In genomic region chr4:340011-340410, GRCh38 we compare ENCODE assay signal across 13 cellular contexts. TPM values are rescaled to one million over a fixed set of nuclear protein-coding genes. Genes with fewer than 3 reads are reported as not detected.
DNase-seq lines count a peak whose midpoint lies in the region; ATAC-seq and TF ChIP-seq lines count a peak whose summit lies in the region.
"Had no signal": no experiment of that assay in that cellular context is flagged by ENCODE, and none has a peak within 500 bp of the region (broad histone marks: within the 10 kb centered on the region; RNA-seq: fewer than 3 reads in every experiment).

No MANE protein-coding gene starts in this region.

- H4K8ac ChIP-seq in H9 (replicated peaks; ENCODE audit: insufficient read length, low read depth, low read length): no peak overlapping the region

- intact Hi-C loops in CD4-positive, alpha-beta T cell (cut with DNase I, micrococcal nuclease): no loop called here
- intact Hi-C loops in naive thymus-derived CD4-positive, alpha-beta T cell (cut with micrococcal nuclease): no loop called here

- POLR2A ChIA-PET in CD4-positive, alpha-beta T cell (lab: Charles Lee): interaction anchor here (2.2 kb wide), 1 partner anchor 133 kb away, joined by 7 read pairs; no protein-coding TSS in a partner anchor
- POLR2A ChIA-PET in naive thymus-derived CD4-positive, alpha-beta T cell (lab: Charles Lee): interaction anchor here (0.7 to 1.3 kb wide), 2 partner anchors 8 to 215 kb away, joined by 3 to 4 read pairs; partner anchors contain the start of gene ZNF718

- no peak overlapping the region for H3K56ac ChIP-seq in H9 (ENCODE audit: insufficient read length, low read depth, low read length)

- no peak overlapping the region for H3K14ac ChIP-seq in H9 (ENCODE audit: insufficient read depth, low read length)

- peaks cover 51% of the 10 kb centered on the region for H3K9me3 ChIP-seq in CD4-positive, alpha-beta T cell (ENCODE audit: control insufficient read depth, low read length)
- no peaks in the 10 kb centered on the region for H3K9me3 ChIP-seq in H9 (ENCODE audit: control insufficient read depth, low read depth, low read length)
- peaks cover 0 to 52% (median 23%) of the 10 kb centered on the region in 3 experiments for H3K9me3 ChIP-seq in naive thymus-derived CD4-positive, alpha-beta T cell (ENCODE audit: control insufficient read depth in 2 of 3, low read length in 3 of 3)
- no peaks in the 10 kb centered on the region for H3K9me3 ChIP-seq in MM.1S (replicated peaks; ENCODE audit: insufficient read depth, low read length)

- H2AFZ ChIP-seq in H9 (ENCODE audit: low read length): no peak overlapping the region
- no peak overlapping the region for H2AFZ ChIP-seq in MM.1S (ENCODE audit: low read length)

- no peak overlapping the region for H4K5ac ChIP-seq in H9 (ENCODE audit: insufficient read length, low read depth, low read length)

- H3K4me2 ChIP-seq in H9 (ENCODE audit: insufficient read depth, insufficient read length, low read length) (no peak overlapping the region), MM.1S (ENCODE audit: low read depth, low read length) (no peak overlapping the region)

- H2BK15ac ChIP-seq in H9 (ENCODE audit: low read depth, low read length): no peak overlapping the region

- H3K36me3 Mint-ChIP-seq in CD4-positive, alpha-beta T cell (ENCODE audit: low read depth): peaks cover 89% of the 10 kb centered on the region
- peaks cover 42 to 63% (median 59%) of the 10 kb centered on the region in 3 experiments for H3K36me3 Mint-ChIP-seq in H9 (ENCODE audit: insufficient read depth in 1 of 3, low read depth in 3 of 3)
- H3K36me3 Mint-ChIP-seq in brain: peaks cover 79% of the 10 kb centered on the region
- H3K36me3 Mint-ChIP-seq in naive thymus-derived CD4-positive, alpha-beta T cell: peaks cover 16 to 74% (median 68%) of the 10 kb centered on the region in 5 donors

- H3T11ph ChIP-seq in H9 (ENCODE audit: low read length): no peak overlapping the region

- no peak overlapping the region for H3K27ac ChIP-seq in CD4-positive, alpha-beta T cell (ENCODE audit: low read depth, low read length)
- H3K27ac ChIP-seq in H9 (ENCODE audit: insufficient read length, low read depth, low read length) (no peak overlapping the region), MM.1S (ENCODE audit: low read length) (no peak overlapping the region)
- H3K27ac ChIP-seq in naive thymus-derived CD4-positive, alpha-beta T cell (ENCODE audit: low read depth, low read length): no peak overlapping the region
- H3K27ac ChIP-seq: gastroesophageal sphincter, right atrium auricular region, tibial artery had no signal

- no peaks in the 10 kb centered on the region for H3K9me2 ChIP-seq in MM.1S (replicated peaks; ENCODE audit: insufficient read depth, low read length)

- no peak overlapping the region for H2BK20ac ChIP-seq in H9 (ENCODE audit: low read depth, low read length, poor library complexity, severe bottlenecking)

- peak overlapping the region; percentile 94 for H3K4me3 Mint-ChIP-seq in CD4-positive, alpha-beta T cell
- H3K4me3 Mint-ChIP-seq in H9 (peak overlapping the region; percentile 15 to 51; a peak in 4 of 5 replicates), brain (peak overlapping the region; percentile 97 to 100 (median 99))
- H3K4me3 Mint-ChIP-seq in naive thymus-derived CD4-positive, alpha-beta T cell: peak overlapping the region in 9 of 10 donors; percentile 1 to 100 (median 93)

- H3K9ac ChIP-seq in H9 (ENCODE audit: extremely low read depth, insufficient read length, low read length) (no peak overlapping the region), MM.1S (ENCODE audit: low read length) (no peak overlapping the region)

- no peak for TF ChIP-seq CTCF in CD4-positive, alpha-beta T cell (IDR thresholded peaks at IDR 0.05)
- TF ChIP-seq CTCF in H9 (conservative IDR thresholded peaks at IDR 0.05) (peak; percentile 55), brain (conservative IDR thresholded peaks at IDR 0.05) (peak in 1 of 2 experiments; percentile 37), MM.1S (IDR thresholded peaks at IDR 0.05; ENCODE audit: low read length) (no peak)

- H2BK5ac ChIP-seq in H9 (ENCODE audit: insufficient read length, low read length): no peak overlapping the region

- peak overlapping the region; percentile 98 for H3K27ac Mint-ChIP-seq in CD4-positive, alpha-beta T cell
- H3K27ac Mint-ChIP-seq in H9 (no peak overlapping the region), brain (no peak overlapping the region)
- peak overlapping the region in 6 of 9 donors; percentile 8 to 64 (median 34) for H3K27ac Mint-ChIP-seq in naive thymus-derived CD4-positive, alpha-beta T cell

- H4K91ac ChIP-seq in H9 (ENCODE audit: insufficient read length, low read depth, low read length): no peak overlapping the region

- no peak overlapping the region for H3K4me3 ChIP-seq in naive thymus-derived CD4-positive, alpha-beta T cell (ENCODE audit: low read length)
- H3K4me3 ChIP-seq in MM.1S (ENCODE audit: low read length): no peak overlapping the region
- H3K4me3 ChIP-seq: gastroesophageal sphincter, right atrium auricular region had no signal

- H3K9me3 Mint-ChIP-seq in CD4-positive, alpha-beta T cell: peaks cover 22% of the 10 kb centered on the region
- peaks cover 7 to 65% of the 10 kb centered on the region in 2 experiments for H3K9me3 Mint-ChIP-seq in H9
- H3K9me3 Mint-ChIP-seq in brain: peaks cover 61 to 82% (median 73%) of the 10 kb centered on the region in 5 experiments
- peaks cover 10 to 83% (median 61%) of the 10 kb centered on the region in 11 donors for H3K9me3 Mint-ChIP-seq in naive thymus-derived CD4-positive, alpha-beta T cell

- no peak overlapping the region for H3K18ac ChIP-seq in H9 (ENCODE audit: insufficient read length, low read depth, low read length)

- no CpG with 5 or more reads among the region's 4 CpGs for WGBS in H9 (ENCODE audit: extremely low coverage, insufficient read length, low lambda C conversion rate)

- H3K4me1 Mint-ChIP-seq in CD4-positive, alpha-beta T cell (ENCODE audit: low read depth): peaks cover 47% of the 10 kb centered on the region
- peaks cover 14 to 27% of the 10 kb centered on the region in 2 experiments for H3K4me1 Mint-ChIP-seq in H9
- H3K4me1 Mint-ChIP-seq in brain: peaks cover 39% of the 10 kb centered on the region
- H3K4me1 Mint-ChIP-seq in naive thymus-derived CD4-positive, alpha-beta T cell: peaks cover 11 to 47% (median 40%) of the 10 kb centered on the region in 7 donors

- H2BK120ac ChIP-seq in H9 (ENCODE audit: low read depth, low read length, poor library complexity, severe bottlenecking): no peak overlapping the region

- peaks cover 36% of the 10 kb centered on the region for H3K79me2 ChIP-seq in H9 (ENCODE audit: insufficient read depth, low read length)
- no peaks in the 10 kb centered on the region for H3K79me2 ChIP-seq in MM.1S (ENCODE audit: low read length)

- DNase-seq in CD4-positive, alpha-beta T cell: no peak
- no peak for DNase-seq in H9
- DNase-seq in naive thymus-derived CD4-positive, alpha-beta T cell: no peak
- DNase-seq in MM.1S: no peak
- DNase-seq in NCI-H446 treated with DMSO at 0.1 percent for 48 hours (lab: John Stamatoyannopoulos, UW): no peak
- DNase-seq: activated CD8-positive, alpha-beta memory T cell treated with anti-CD3 and anti-CD28 coated beads, Interleukin-2, amount 50 U/mL, for 4 hours; NCI-H1694 treated with DMSO at 0.1 percent for 48 hours; tibial artery had no signal

- H3K36me3 ChIP-seq in naive thymus-derived CD4-positive, alpha-beta T cell (ENCODE audit: control insufficient read depth in 2 of 3, insufficient read depth in 3 of 3, low read length in 3 of 3): peaks cover 7 to 46% (median 7%) of the 10 kb centered on the region in 3 experiments
- H3K36me3 ChIP-seq in MM.1S (replicated peaks; ENCODE audit: insufficient read depth, low read length): no peaks in the 10 kb centered on the region

- no peaks in the 10 kb centered on the region for H3K27me3 Mint-ChIP-seq in CD4-positive, alpha-beta T cell
- peaks cover 3% of the 10 kb centered on the region for H3K27me3 Mint-ChIP-seq in H9 (ENCODE audit: low read depth)
- peaks cover 21% of the 10 kb centered on the region for H3K27me3 Mint-ChIP-seq in brain
- H3K27me3 Mint-ChIP-seq in naive thymus-derived CD4-positive, alpha-beta T cell: peaks cover 0 to 6% (median 0%) of the 10 kb centered on the region in 5 donors

- H3K23me2 ChIP-seq in H9 (ENCODE audit: insufficient read length, low read depth, low read length, poor library complexity, severe bottlenecking): peaks cover 27% of the 10 kb centered on the region

- no peaks in the 10 kb centered on the region for H3F3A ChIP-seq in MM.1S (ENCODE audit: insufficient read depth, low read length)

- H3K27me3 ChIP-seq in CD4-positive, alpha-beta T cell (ENCODE audit: control insufficient read depth, insufficient read depth, low read length): no peaks in the 10 kb centered on the region
- H3K27me3 ChIP-seq in H9 (ENCODE audit: insufficient read depth, low read length) (no peaks in the 10 kb centered on the region; the same call in 1 of the 2 replicates), MM.1S (replicated peaks; ENCODE audit: insufficient read depth, low read length) (no peaks in the 10 kb centered on the region)
- H3K27me3 ChIP-seq in naive thymus-derived CD4-positive, alpha-beta T cell (ENCODE audit: control insufficient read depth in 2 of 2, insufficient read depth in 2 of 2, low read length in 2 of 2): no peaks in the 10 kb centered on the region
- H3K27me3 ChIP-seq: gastroesophageal sphincter, right atrium auricular region, tibial artery had no signal

- H4K20me1 ChIP-seq in H9 (ENCODE audit: control insufficient read depth, insufficient read depth, insufficient read length) (no peaks in the 10 kb centered on the region), MM.1S (ENCODE audit: insufficient read depth, low read length) (no peaks in the 10 kb centered on the region)

- CTCF ChIA-PET in CD4-positive, alpha-beta T cell (lab: Charles Lee): no interaction called here
- CTCF ChIA-PET in naive thymus-derived CD4-positive, alpha-beta T cell (lab: Charles Lee): no interaction called here

- peaks cover 8% of the 10 kb centered on the region for H3K4me1 ChIP-seq in H9 (ENCODE audit: insufficient read depth, low read length)
- peaks cover 9 to 10% of the 10 kb centered on the region in 2 donors for H3K4me1 ChIP-seq in naive thymus-derived CD4-positive, alpha-beta T cell (ENCODE audit: control insufficient read depth in 2 of 2, insufficient read depth in 2 of 2, low read length in 2 of 2)
- no peaks in the 10 kb centered on the region for H3K4me1 ChIP-seq in MM.1S (ENCODE audit: low read length)

- no peak overlapping the region for H3K23ac ChIP-seq in H9 (ENCODE audit: insufficient read length, low read depth, low read length)

- ATAC-seq in CD4-positive, alpha-beta T cell (ENCODE audit: poor library complexity): no peak
- ATAC-seq in naive thymus-derived CD4-positive, alpha-beta T cell: no peak
- ATAC-seq in GM18861 (IDR thresholded peaks at IDR 0.05; ENCODE audit: unreplicated experiment): no peak
- ATAC-seq: gastroesophageal sphincter had no signal

- no peak overlapping the region for H2AK5ac ChIP-seq in H9 (ENCODE audit: insufficient read length, low read length)

- H2BK12ac ChIP-seq in H9 (ENCODE audit: insufficient read length, low read depth, low read length): no peak overlapping the region

- H3K4ac ChIP-seq in H9 (ENCODE audit: low read depth, low read length): no peak overlapping the region

- H3K79me1 ChIP-seq in H9 (ENCODE audit: insufficient read depth, low read depth, low read length, poor library complexity, severe bottlenecking): peaks cover 10% of the 10 kb centered on the region

RNA-seq across cellular contexts. Expression of gene ZNF141, which starts 2.4 kb away (rescaled TPM):
- 10 to 100 TPM; 13.6 to 13.7 TPM for total RNA-seq in CD4-positive, alpha-beta T cell
- total RNA-seq in H9 (2021): 38.0 and 42.1 TPM in 2 replicates
- polyA plus RNA-seq in brain (ENCODE audit: insufficient read depth, low read depth, low replicate concordance): 2.3 TPM
- 10 to 100 TPM; 19.7 to 76.1 (median 29.0) TPM for total RNA-seq in naive thymus-derived CD4-positive, alpha-beta T cell
- 10 to 100 TPM; 10.7 to 17.7 TPM for polyA plus RNA-seq in naive thymus-derived CD4-positive, alpha-beta T cell

RNA-seq across cellular contexts. Expression of gene ZNF732, which starts 34.7 kb away (rescaled TPM):
- total RNA-seq in CD4-positive, alpha-beta T cell: not detected
- total RNA-seq in H9 (2021): 13.4 and 13.6 TPM in 2 replicates
- not detected for polyA plus RNA-seq in brain (ENCODE audit: insufficient read depth, low read depth, low replicate concordance)
- not detected for total RNA-seq in naive thymus-derived CD4-positive, alpha-beta T cell
- polyA plus RNA-seq in naive thymus-derived CD4-positive, alpha-beta T cell: not detected
- total RNA-seq: HT1080, right atrium auricular region had no signal

Comparison
In these comparisons a context has a peak if more than half of its experiments do, and no peak if none do; other contexts are left out.
1. H3K27ac Mint-ChIP-seq: peak in CD4-positive, alpha-beta T cell (single experiment) and naive thymus-derived CD4-positive, alpha-beta T cell (6 of 9); none in H9 (0 of 3) and brain (0 of 5).
2. H3K4me3 Mint-ChIP-seq: peak in every context shown above with its lines; median percentile 99 in brain; 94 in CD4-positive, alpha-beta T cell; 93 in naive thymus-derived CD4-positive, alpha-beta T cell; 33 in H9.
3. RNA of gene ZNF732, which starts 34.7 kb away (total RNA-seq): 13.4 to 13.6 TPM in H9; not detected in CD4-positive, alpha-beta T cell and not detected in naive thymus-derived CD4-positive, alpha-beta T cell; every median in the first group is over 10 times any median in the second.